ENCODE assay signal across 16 cellular contexts in genomic region chr13:29527511-29527910, GRCh38.
DNase-seq lines count a peak whose midpoint lies in the region.
"Had no signal": no experiment of that assay in that cellular context is flagged by ENCODE, and none has a peak within 500 bp of the region (broad histone marks: within the 10 kb centered on the region; RNA-seq: fewer than 3 reads in every experiment).

No MANE protein-coding gene starts in this region.

- H4K8ac ChIP-seq in trophoblast cell (ENCODE audit: low read depth, low read length), result peak overlapping the region; percentile 35

- DNase-seq in activated T-cell treated with anti-CD3 and anti-CD28 coated beads, Interleukin-2, amount 50 U/mL, for 1 hour, result peak; percentile 13
- no peak for DNase-seq in activated T-cell treated with anti-CD3 and anti-CD28 coated beads, Interleukin-2, amount 50 U/mL, for 48 hours
- DNase-seq in left kidney (ENCODE audit: low read depth, low spot score) (peak; percentile 29), trophoblast cell (no peak), T-helper 2 cell (no peak)
- DNase-seq: AML-193; Caco-2; Calu3; CD4-positive, alpha-beta T cell; CD8-positive, alpha-beta T cell; DMS79 treated with DMSO at 0.1 percent for 48 hours; GF-D8 had no signal

- H3K23ac ChIP-seq in trophoblast cell (ENCODE audit: low read length), result no peak overlapping the region

- H2BK12ac ChIP-seq in trophoblast cell (ENCODE audit: low read length), result no peak overlapping the region

- H3K36me3 ChIP-seq in trophoblast cell (ENCODE audit: control insufficient read depth in 1 of 2, insufficient read depth in 2 of 2, low read length in 2 of 2), result peaks cover 40 to 44% of the 10 kb centered on the region in 2 experiments

- no peak overlapping the region for H3K27ac ChIP-seq in trophoblast cell (ENCODE audit: low read depth, low read length)
- H3K27ac ChIP-seq: 22Rv1; A549; BLaER1 treated with 17β-estradiol and CSF1 and Interleukin-3, amounts not matched to agents 10 nM and 100 nM; C4-2B had no signal

- H4K12ac ChIP-seq in trophoblast cell (ENCODE audit: low read depth, low read length), result no peak overlapping the region

- no peaks in the 10 kb centered on the region for H3K79me2 ChIP-seq in trophoblast cell (ENCODE audit: control insufficient read depth, insufficient read depth, low read length, poor library complexity)

- no peak overlapping the region for H2BK120ac ChIP-seq in trophoblast cell (ENCODE audit: insufficient read depth, low read length, poor library complexity)

- H3K9ac ChIP-seq in trophoblast cell (ENCODE audit: low read length), result no peak overlapping the region
- H3K9ac ChIP-seq: BLaER1 treated with 17β-estradiol and CSF1 and Interleukin-3, amounts not matched to agents 10 nM and 100 nM had no signal

- H3K18ac ChIP-seq in trophoblast cell (ENCODE audit: low read length), result peak overlapping the region; percentile 49

- peaks cover 7 to 11% of the 10 kb centered on the region in 2 experiments for H3K4me1 ChIP-seq in trophoblast cell (ENCODE audit: control insufficient read depth in 1 of 2, insufficient read depth in 2 of 2, low read length in 2 of 2)
- H3K4me1 ChIP-seq: A549, Caco-2 had no signal

- no peak overlapping the region for H2AK5ac ChIP-seq in trophoblast cell (ENCODE audit: low read length)

- no peak overlapping the region for H3K4me3 ChIP-seq in trophoblast cell (ENCODE audit: low read depth, low read length)
- H3K4me3 ChIP-seq: A549; BLaER1 treated with 17β-estradiol and CSF1 and Interleukin-3, amounts not matched to agents 10 nM and 100 nM had no signal

- H3K4me2 ChIP-seq in trophoblast cell (ENCODE audit: low read length), result no peak overlapping the region
- H3K4me2 ChIP-seq: A549; BLaER1 treated with 17β-estradiol and CSF1 and Interleukin-3, amounts not matched to agents 10 nM and 100 nM had no signal

- H3K9me3 ChIP-seq in trophoblast cell (ENCODE audit: insufficient read depth, low read depth, low read length), result no peaks in the 10 kb centered on the region
- H3K9me3 ChIP-seq: A549, Caco-2 had no signal

- no peak overlapping the region for H3K4ac ChIP-seq in trophoblast cell (ENCODE audit: low read depth, low read length)

- H3K14ac ChIP-seq in trophoblast cell (ENCODE audit: low read length), result no peak overlapping the region

- H4K91ac ChIP-seq in trophoblast cell (ENCODE audit: low read depth, low read length), result no peak overlapping the region

- WGBS in trophoblast cell (ENCODE audit: extremely low coverage, insufficient coverage, insufficient read length), result no CpG with 5 or more reads among the region's 8 CpGs

- H3K79me1 ChIP-seq in trophoblast cell (ENCODE audit: low read length), result peaks cover 10% of the 10 kb centered on the region

- H3K27me3 ChIP-seq in trophoblast cell (ENCODE audit: insufficient read depth, low read length), result no peaks in the 10 kb centered on the region
- H3K27me3 ChIP-seq: BLaER1 treated with 17β-estradiol and CSF1 and Interleukin-3, amounts not matched to agents 10 nM and 100 nM had no signal

- no peak overlapping the region for H2AFZ ChIP-seq in trophoblast cell (ENCODE audit: insufficient read depth, low read length, poor library complexity)

- H2BK5ac ChIP-seq in trophoblast cell (ENCODE audit: low read depth, low read length, poor library complexity), result no peak overlapping the region

Comparison
In these comparisons a context has a peak if more than half of its experiments do, and no peak if none do; other contexts are left out.
1. DNase-seq: peak in activated T-cell treated with anti-CD3 and anti-CD28 coated beads, Interleukin-2, amount 50 U/mL, for 1 hour (single experiment) and left kidney (single experiment); none in activated T-cell treated with anti-CD3 and anti-CD28 coated beads, Interleukin-2, amount 50 U/mL, for 48 hours (0 of 2), trophoblast cell (0 of 2) and T-helper 2 cell (0 of 5).